Comparison of ENCODE assay signal across 1 cellular context in genomic region chr4:75658881-75659280, GRCh38.
TF ChIP-seq lines count a peak whose summit lies in the region.

No MANE protein-coding gene starts in this region.

TF ChIP-seq in IMR-90, 13 proteins besides CTCF, POLR2A, EP300 and RAD21 (continued from another document):
- TF ChIP-seq ELK1 (IDR thresholded peaks at IDR 0.05; ENCODE audit: borderline replicate concordance, low read depth, low read length) (no peak), NFE2L2 (IDR thresholded peaks at IDR 0.05; ENCODE audit: low read depth, low read length) (no peak), CHD1 (IDR thresholded peaks at IDR 0.05; ENCODE audit: low read depth, low read length) (no peak), USF2 (IDR thresholded peaks at IDR 0.05; ENCODE audit: low read depth, low read length) (no peak), MAFK (IDR thresholded peaks at IDR 0.05; ENCODE audit: low read depth, low read length) (no peak), MAZ (IDR thresholded peaks at IDR 0.05; ENCODE audit: borderline replicate concordance, low read depth, low read length) (no peak)
